ENCODE assay signal across 8 cellular contexts in genomic region chr17:40558300-40558584, GRCh38. TPM values are rescaled to one million over a fixed set of nuclear protein-coding genes. Genes with fewer than 3 reads are reported as not detected.
DNase-seq lines count a peak whose midpoint lies in the region; ATAC-seq, FAIRE-seq and TF ChIP-seq lines count a peak whose summit lies in the region.

No MANE protein-coding gene starts in this region.

- no peak for DNase-seq in CD4-positive, alpha-beta T cell
- no peak for DNase-seq in esophagus squamous epithelium (lab: John Stamatoyannopoulos, UW)
- DNase-seq in RCC 7860 (ENCODE audit: low spot score), result no peak
- no peak for DNase-seq in ascending aorta (ENCODE audit: low spot score in 2 of 2)
- no peak for DNase-seq in stimulated activated CD4-positive, alpha-beta T cell treated with anti-CD3 and anti-CD28 coated beads, Interleukin-4, amount 100 ng/mL, for 4 hours
- no peak for DNase-seq in NCI-H1092 (lab: John Stamatoyannopoulos, UW)

- no peak for TF ChIP-seq POLR2A in esophagus squamous epithelium (IDR thresholded peaks at IDR 0.05)

- H3K9me3 ChIP-seq in CD4-positive, alpha-beta T cell (ENCODE audit: control insufficient read depth, low read length), result no peaks in the 10 kb centered on the region
- no peaks in the 10 kb centered on the region for H3K9me3 ChIP-seq in KOPT-K1 (ENCODE audit: insufficient read depth, low read length, poor library complexity, severe bottlenecking)
- no peaks in the 10 kb centered on the region for H3K9me3 ChIP-seq in esophagus squamous epithelium
- H3K9me3 ChIP-seq in skeletal muscle tissue (ENCODE audit: control insufficient read depth in 3 of 3, low read length in 3 of 3), result no peaks in the 10 kb centered on the region
- H3K9me3 ChIP-seq in ascending aorta, result no peaks in the 10 kb centered on the region

- H3K4me3 ChIP-seq in esophagus squamous epithelium, result no peak overlapping the region
- no peak overlapping the region for H3K4me3 ChIP-seq in skeletal muscle tissue (ENCODE audit: low read length in 3 of 3)
- H3K4me3 ChIP-seq in ascending aorta, result no peak overlapping the region

- intact Hi-C loops in CD4-positive, alpha-beta T cell (cut with DNase I, micrococcal nuclease), result loop anchor here in 1 of 2 experiments (5.0 kb wide), 1 partner anchor 169 kb away; no protein-coding TSS in a partner anchor
- intact Hi-C loops in esophagus squamous epithelium (cut with DNase I), result loop anchor here (5.0 to 10.0 kb wide), 2 partner anchors 116 to 253 kb away; partner anchors contain the start of genes IGFBP4 and RARA
- intact Hi-C loops in ascending aorta (cut with DNase I), result no loop called here

- H3K4me1 ChIP-seq in esophagus squamous epithelium, result peaks cover 32 to 98% (median 55%) of the 10 kb centered on the region in 3 donors
- H3K4me1 ChIP-seq in skeletal muscle tissue (ENCODE audit: control insufficient read depth in 3 of 3, insufficient read depth in 3 of 3, low read length in 3 of 3), result peaks cover 59 to 64% (median 60%) of the 10 kb centered on the region in 3 donors
- H3K4me1 ChIP-seq in ascending aorta, result peaks cover 0 to 10% of the 10 kb centered on the region in 2 donors

- H3K27ac Mint-ChIP-seq in CD4-positive, alpha-beta T cell, result peak overlapping the region; percentile 92

- POLR2A ChIA-PET in CD4-positive, alpha-beta T cell (lab: Charles Lee), result interaction anchor here (0.8 to 33.8 kb wide), 11 partner anchors 8 to 195 kb away, joined by 3 to 1290 read pairs (median 7); partner anchors contain the start of genes SMARCE1 and TOP2A

- no peak for ATAC-seq in CD4-positive, alpha-beta T cell (ENCODE audit: poor library complexity)

- peak overlapping the region in 1 of 3 donors; percentile 50 for H3K9ac ChIP-seq in skeletal muscle tissue (ENCODE audit: low read depth in 1 of 3, low read length in 3 of 3)

- peaks cover 99% of the 10 kb centered on the region for H3K36me3 Mint-ChIP-seq in CD4-positive, alpha-beta T cell (ENCODE audit: low read depth)

- no peak for TF ChIP-seq CTCF in CD4-positive, alpha-beta T cell (IDR thresholded peaks at IDR 0.05)
- TF ChIP-seq CTCF in esophagus squamous epithelium (IDR thresholded peaks at IDR 0.05) (no peak), ascending aorta (IDR thresholded peaks at IDR 0.05) (no peak)

- FAIRE-seq in RCC 7860 (lab: Jason Lieb, UNC), result no peak

- no peaks in the 10 kb centered on the region for H3K9me3 Mint-ChIP-seq in CD4-positive, alpha-beta T cell

- 86 to 88% methylated on average over 5 to 6 of the region's 7 CpGs for WGBS in esophagus squamous epithelium, 2 donors

- no peaks in the 10 kb centered on the region for H3K27me3 ChIP-seq in CD4-positive, alpha-beta T cell (ENCODE audit: control insufficient read depth, insufficient read depth, low read length)
- H3K27me3 ChIP-seq in esophagus squamous epithelium (no peaks in the 10 kb centered on the region), skeletal muscle tissue (ENCODE audit: control insufficient read depth in 3 of 3, insufficient read depth in 3 of 3, low read length in 3 of 3) (peaks cover 0 to 4% (median 2%) of the 10 kb centered on the region in 3 donors), ascending aorta (no peaks in the 10 kb centered on the region)

- CTCF ChIA-PET in CD4-positive, alpha-beta T cell (lab: Charles Lee), result interaction anchor here (0.9 to 13.0 kb wide), 4 partner anchors 51 to 1105 kb away, joined by 3 to 288 read pairs (median 6); no protein-coding TSS in a partner anchor

- no peaks in the 10 kb centered on the region for H3K36me3 ChIP-seq in KOPT-K1 (ENCODE audit: insufficient read depth, low read length)
- no peaks in the 10 kb centered on the region for H3K36me3 ChIP-seq in esophagus squamous epithelium
- H3K36me3 ChIP-seq in skeletal muscle tissue (ENCODE audit: control insufficient read depth in 3 of 3, insufficient read depth in 3 of 3, low read length in 3 of 3), result no peaks in the 10 kb centered on the region
- no peaks in the 10 kb centered on the region for H3K36me3 ChIP-seq in ascending aorta

- H3K27ac ChIP-seq in CD4-positive, alpha-beta T cell (ENCODE audit: low read depth, low read length), result peak overlapping the region; percentile 100
- H3K27ac ChIP-seq in KOPT-K1 (ENCODE audit: low read depth, low read length, poor library complexity, severe bottlenecking), result peak overlapping the region; percentile 80
- peak overlapping the region; percentile 65 to 84 (median 84) for H3K27ac ChIP-seq in esophagus squamous epithelium
- peak overlapping the region; percentile 76 for H3K27ac ChIP-seq in skeletal muscle tissue (ENCODE audit: low read depth, low read length)
- no peak overlapping the region for H3K27ac ChIP-seq in ascending aorta

- peak overlapping the region; percentile 59 for H3K4me3 Mint-ChIP-seq in CD4-positive, alpha-beta T cell

- peaks cover 93% of the 10 kb centered on the region for H3K4me1 Mint-ChIP-seq in CD4-positive, alpha-beta T cell (ENCODE audit: low read depth)

- H3K27me3 Mint-ChIP-seq in CD4-positive, alpha-beta T cell, result no peaks in the 10 kb centered on the region

RNA-seq across cellular contexts. Expression of gene CCR7, which starts 7.0 kb away (rescaled TPM):
- 100 to 1,000 TPM; 170 to 180 TPM for total RNA-seq in CD4-positive, alpha-beta T cell
- total RNA-seq in esophagus squamous epithelium, result under 1 TPM in 3 of 4 donors, not detected in 1; 0.12 to 0.95 (median 0.53) TPM
- 1.0 TPM for total RNA-seq in skeletal muscle tissue
- total RNA-seq in ascending aorta, result not detected

RNA-seq across cellular contexts. Expression of gene TNS4, which starts 56.8 kb away (rescaled TPM):
- 1 to 10 TPM; 3.0 to 4.2 TPM for total RNA-seq in CD4-positive, alpha-beta T cell
- 100 to 1,000 TPM in 1 of 4 donors, 10 to 100 TPM in 3; 34.6 to 104 (median 71.1) TPM for total RNA-seq in esophagus squamous epithelium
- not detected for total RNA-seq in skeletal muscle tissue
- not detected for total RNA-seq in ascending aorta

Comparison
In these comparisons a context has a peak if more than half of its experiments do, and no peak if none do; other contexts are left out.
1. H3K27ac ChIP-seq: peak in CD4-positive, alpha-beta T cell (single experiment), KOPT-K1 (single experiment), esophagus squamous epithelium (4 of 4) and skeletal muscle tissue (single experiment); none in ascending aorta (0 of 2).
2. RNA of gene CCR7, which starts 7.0 kb away (total RNA-seq): 170 to 180 TPM in CD4-positive, alpha-beta T cell; 1.0 TPM in skeletal muscle tissue (single experiment), 0.12 to 0.95 TPM in esophagus squamous epithelium and not detected in ascending aorta (single experiment); every median in the first group is over 10 times any median in the second.
3. RNA of gene TNS4, which starts 56.8 kb away (total RNA-seq): 34.6 to 104 TPM in esophagus squamous epithelium; 3.0 to 4.2 TPM in CD4-positive, alpha-beta T cell, not detected in ascending aorta (single experiment) and not detected in skeletal muscle tissue (single experiment); every median in the first group is over 4 times any median in the second.